Comparison of ENCODE assay signal across 15 cellular contexts in genomic region chr6:148720897-148721296, GRCh38. TPM values are rescaled to one million over a fixed set of nuclear protein-coding genes. Genes with fewer than 3 reads are reported as not detected.
DNase-seq lines count a peak whose midpoint lies in the region; ATAC-seq, FAIRE-seq and TF ChIP-seq lines count a peak whose summit lies in the region.
"Had no signal": no experiment of that assay in that cellular context is flagged by ENCODE, and none has a peak within 500 bp of the region (broad histone marks: within the 10 kb centered on the region; RNA-seq: fewer than 3 reads in every experiment).

No MANE protein-coding gene starts in this region.

- POLR2A ChIA-PET in H1 (lab: Charles Lee; ENCODE audit: partially characterized antibody), result interaction anchor here (0.9 kb wide), 1 partner anchor 13 kb away, joined by 3 read pairs; no protein-coding TSS in a partner anchor

- H3K9me3 Mint-ChIP-seq in nephron progenitor cell, result peaks cover 30% of the 10 kb centered on the region
- peaks cover 3% of the 10 kb centered on the region for H3K9me3 Mint-ChIP-seq in natural killer cell treated with Interleukin-12 subunit alpha and Interleukin-12 subunit beta and Interleukin-15 and Interleukin-18, amount 100 ng/mL, for 72 hours

- no peak overlapping the region for H4K8ac ChIP-seq in H1 (ENCODE audit: extremely low read depth, insufficient read depth, low read length)

- H3K79me1 ChIP-seq in H1 (ENCODE audit: low read depth, low read length), result no peaks in the 10 kb centered on the region

- no peak overlapping the region for H2BK12ac ChIP-seq in H1 (ENCODE audit: low read depth, low read length)

- no peak for FAIRE-seq in H1 (lab: Jason Lieb, UNC)

- H2BK20ac ChIP-seq in H1 (ENCODE audit: low read length), result no peak overlapping the region

- H2AK5ac ChIP-seq in H1 (ENCODE audit: low read depth, low read length), result no peak overlapping the region; the same call in 1 of the 2 replicates

- H3K36me3 Mint-ChIP-seq in nephron progenitor cell (ENCODE audit: low read depth), result peaks cover 5% of the 10 kb centered on the region
- peaks cover 6% of the 10 kb centered on the region for H3K36me3 Mint-ChIP-seq in natural killer cell treated with Interleukin-12 subunit alpha and Interleukin-12 subunit beta and Interleukin-15 and Interleukin-18, amount 100 ng/mL, for 72 hours

- H3K56ac ChIP-seq in H1 (replicated peaks; ENCODE audit: insufficient read length, low read depth, low read length), result no peak overlapping the region

- no peaks in the 10 kb centered on the region; a peak in 1 of 7 replicates for H3K4me1 ChIP-seq in H1 (replicated peaks in 1 of 4; ENCODE audit: control insufficient read depth in 3 of 4, insufficient read depth in 4 of 4, low read length in 3 of 4)

- peak; percentile 7 for DNase-seq in A172 (ENCODE audit: low spot score)
- peak; percentile 6 for DNase-seq in HT1080 (ENCODE audit: low read depth)
- no peak for DNase-seq in H1 (ENCODE audit: low read depth in 1 of 2, low spot score in 2 of 2)
- DNase-seq in nephron progenitor cell, result no peak
- DNase-seq in cortex of kidney (lab: John Stamatoyannopoulos, UW), result no peak
- no peak for DNase-seq in ureter (ENCODE audit: low spot score)
- no peak for DNase-seq in T-helper 1 cell
- no peak for DNase-seq in natural killer cell treated with Interleukin-12 subunit alpha and Interleukin-12 subunit beta and Interleukin-15 and Interleukin-18, amount 100 ng/mL, for 72 hours (ENCODE audit: low spot score)
- DNase-seq: 8988T, KBM-7, NCI-H1105, NCI-H1694 treated with DMSO at 0.1 percent for 48 hours, NCI-H774 had no signal

- H3K27me3 ChIP-seq in H1 (replicated peaks in 1 of 4; ENCODE audit: control insufficient read depth in 3 of 4, extremely low read depth in 1 of 4, insufficient read depth in 3 of 4, low read length in 3 of 4), result peaks cover 0 to 2% (median 0%) of the 10 kb centered on the region in 4 experiments; a peak in 1 of 7 replicates

- no peak for TF ChIP-seq EP300 in H1 (IDR thresholded peaks at IDR 0.05; ENCODE audit: borderline replicate concordance in 1 of 2, low read depth in 2 of 2, low read length in 2 of 2)

- H3K18ac ChIP-seq in H1 (ENCODE audit: extremely low read depth, low read length), result no peak overlapping the region

- peaks cover 3% of the 10 kb centered on the region for H3K27me3 Mint-ChIP-seq in nephron progenitor cell (ENCODE audit: low read depth, poor library complexity)
- peaks cover 32 to 53% of the 10 kb centered on the region in 2 donors for H3K27me3 Mint-ChIP-seq in natural killer cell treated with Interleukin-12 subunit alpha and Interleukin-12 subunit beta and Interleukin-15 and Interleukin-18, amount 100 ng/mL, for 72 hours

- no peaks in the 10 kb centered on the region for H4K20me1 ChIP-seq in H1 (replicated peaks in 1 of 2; ENCODE audit: control insufficient read depth in 1 of 2, insufficient read depth in 2 of 2, low read length in 2 of 2)

- no peaks in the 10 kb centered on the region; a peak in 1 of 8 replicates for H3K36me3 ChIP-seq in H1 (ENCODE audit: control insufficient read depth in 2 of 4, insufficient read depth in 4 of 4, low read length in 3 of 4)

- H3K4me3 ChIP-seq in H1 (ENCODE audit: extremely low read depth in 1 of 4, insufficient read depth in 2 of 4, low read depth in 3 of 4, low read length in 4 of 4), result no peak overlapping the region

- no peak overlapping the region for H3K9ac ChIP-seq in H1 (replicated peaks in 1 of 4; ENCODE audit: extremely low read depth in 1 of 4, low read depth in 3 of 4, low read length in 3 of 4)

- TF ChIP-seq RAD21 in H1 (IDR thresholded peaks at IDR 0.05 in 1 of 2, conservative IDR thresholded peaks at IDR 0.05 in 1 of 2; ENCODE audit: low read depth in 2 of 2, low read length in 2 of 2), result no peak

- H2AFZ ChIP-seq in H1 (ENCODE audit: low read length), result peak overlapping the region; percentile 58; the same call in 1 of the 2 replicates

- no peaks in the 10 kb centered on the region for H3K4me1 Mint-ChIP-seq in nephron progenitor cell
- no peaks in the 10 kb centered on the region for H3K4me1 Mint-ChIP-seq in natural killer cell treated with Interleukin-12 subunit alpha and Interleukin-12 subunit beta and Interleukin-15 and Interleukin-18, amount 100 ng/mL, for 72 hours (ENCODE audit: low read depth in 2 of 2)

- no peak overlapping the region for H3K27ac ChIP-seq in H1 (ENCODE audit: low read depth, low read length)
- H3K27ac ChIP-seq: C4-2B, HL-60 had no signal

- no peak overlapping the region for H4K5ac ChIP-seq in H1 (ENCODE audit: insufficient read length, low read depth, low read length)

- TF ChIP-seq CTCF in H1 (IDR thresholded peaks at IDR 0.05; ENCODE audit: control extremely low read depth in 1 of 3, insufficient read depth in 1 of 3, low read depth in 1 of 3, low read length in 3 of 3) (no peak), nephron progenitor cell (IDR thresholded peaks at IDR 0.05) (no peak)

- H3K4me3 Mint-ChIP-seq in nephron progenitor cell, result no peak overlapping the region
- H3K4me3 Mint-ChIP-seq in natural killer cell treated with Interleukin-12 subunit alpha and Interleukin-12 subunit beta and Interleukin-15 and Interleukin-18, amount 100 ng/mL, for 72 hours, result no peak overlapping the region

- no peak overlapping the region for H2BK120ac ChIP-seq in H1 (replicated peaks; ENCODE audit: low read depth, low read length)

- 93% methylated on average over 2 of the region's 2 CpGs; no CpG with 5 or more reads in 1 of the 2 experiments for WGBS in H1 (ENCODE audit: extremely low coverage in 1 of 2, insufficient coverage in 1 of 2, insufficient read length in 1 of 2, insufficient replicate concordance in 2 of 2, low coverage in 1 of 2, low lambda C conversion rate in 2 of 2, missing lambda C conversion rate in 1 of 2), 2 experiments

- CTCF ChIA-PET in H1 (lab: Charles Lee; ENCODE audit: partially characterized antibody), result interaction anchor here (1.0 to 1.7 kb wide), 3 partner anchors 10 to 143 kb away, joined by 3 to 8 read pairs (median 5); no protein-coding TSS in a partner anchor

- H2BK5ac ChIP-seq in H1 (ENCODE audit: low read depth, low read length), result no peak overlapping the region

- no peak for TF ChIP-seq POLR2A in H1 (IDR thresholded peaks at IDR 0.05; ENCODE audit: control extremely low read depth in 1 of 2, low read depth in 2 of 2, low read length in 2 of 2)

- no peaks in the 10 kb centered on the region for H3K23me2 ChIP-seq in H1 (ENCODE audit: low read depth, low read length)

- H3K4ac ChIP-seq in H1 (replicated peaks; ENCODE audit: insufficient read length, low read depth, low read length), result no peak overlapping the region

- H3K9me3 ChIP-seq in H1 (ENCODE audit: insufficient read depth in 2 of 2, low read depth in 1 of 2, low read length in 1 of 2), result peaks cover 0 to 3% of the 10 kb centered on the region in 2 experiments; a peak in 1 of 4 replicates

- no peak overlapping the region; the same call in 1 of the 2 replicates for H2BK15ac ChIP-seq in H1 (ENCODE audit: low read length)

- no peak overlapping the region for H3K4me2 ChIP-seq in H1 (ENCODE audit: insufficient read depth in 1 of 2, low read depth in 2 of 2, low read length in 2 of 2)

- no peak overlapping the region for H4K91ac ChIP-seq in H1 (replicated peaks; ENCODE audit: insufficient read length, low read length)

- H3K79me2 ChIP-seq in H1 (ENCODE audit: control insufficient read depth in 1 of 2, insufficient read depth in 2 of 2, low read length in 2 of 2), result no peaks in the 10 kb centered on the region

- H3K27ac Mint-ChIP-seq in nephron progenitor cell, result peak overlapping the region; percentile 23
- no peak overlapping the region for H3K27ac Mint-ChIP-seq in natural killer cell treated with Interleukin-12 subunit alpha and Interleukin-12 subunit beta and Interleukin-15 and Interleukin-18, amount 100 ng/mL, for 72 hours

- ATAC-seq in natural killer cell treated with Interleukin-12 subunit alpha and Interleukin-12 subunit beta and Interleukin-15 and Interleukin-18, amount 100 ng/mL, for 72 hours, result no peak

- no peak overlapping the region for H3K23ac ChIP-seq in H1 (ENCODE audit: insufficient read length)

- H3K14ac ChIP-seq in H1 (ENCODE audit: insufficient read length), result no peak overlapping the region

TF ChIP-seq in H1, 55 proteins besides CTCF, POLR2A, EP300 and RAD21 (continues in another document):
- no peak for TF ChIP-seq CHD1 (IDR thresholded peaks at IDR 0.05; ENCODE audit: low read depth, low read length)
- no peak for TF ChIP-seq TAF7 (optimal IDR thresholded peaks at IDR 0.05; ENCODE audit: borderline replicate concordance, low read depth, low read length)
- no peak for TF ChIP-seq POLR2AphosphoS5 (IDR thresholded peaks at IDR 0.05; ENCODE audit: low read depth, low read length)
- TF ChIP-seq RBBP5 (IDR thresholded peaks at IDR 0.05; ENCODE audit: borderline replicate concordance, low read depth, low read length), result no peak
- TF ChIP-seq RFX5 (IDR thresholded peaks at IDR 0.05; ENCODE audit: borderline replicate concordance, low read depth, low read length), result no peak
- TF ChIP-seq TCF12 (IDR thresholded peaks at IDR 0.05; ENCODE audit: low read depth, low read length), result no peak
- no peak for TF ChIP-seq CTBP2 (IDR thresholded peaks at IDR 0.05; ENCODE audit: borderline replicate concordance, insufficient read depth, insufficient read length, low read length)
- TF ChIP-seq HDAC6 (IDR thresholded peaks at IDR 0.05; ENCODE audit: low read depth, low read length), result no peak
- no peak for TF ChIP-seq SP4 (IDR thresholded peaks at IDR 0.05; ENCODE audit: low read length)
- no peak for TF ChIP-seq BACH1 (IDR thresholded peaks at IDR 0.05; ENCODE audit: low read length)
- TF ChIP-seq SUZ12 (IDR thresholded peaks at IDR 0.05; ENCODE audit: low read length), result no peak
- TF ChIP-seq NANOG (IDR thresholded peaks at IDR 0.05; ENCODE audit: insufficient read depth, low read depth, low read length, poor library complexity, severe bottlenecking), result no peak

RNA-seq across cellular contexts. Expression of gene UST, which starts 25.9 kb away (rescaled TPM):
- 2.4 and 2.6 TPM in 2 replicates for total RNA-seq in A172 (2014; rRNA removed; shearing (Covaris generic))
- total RNA-seq in HT1080 (2014; rRNA removed; shearing (Covaris generic)), result 12.4 and 14.0 TPM in 2 replicates
- polyA plus RNA-seq in HT1080 (2015; cell fraction: cytosol; rRNA removed), result 6.2 and 6.8 TPM in 2 replicates
- polyA plus RNA-seq in HT1080 (2015; cell fraction: nucleus; rRNA removed), result 3.4 and 4.4 TPM in 2 replicates
- 31.9 and 34.5 TPM in 2 replicates for total RNA-seq in H1 (2021; fragmentation: NEBNext Ultra II Directional; extraction: Animal tissue kit (Norgen Biotek cat#: 25700))
- polyA plus RNA-seq in H1 (2011; rRNA removed), result 9.5 and 13.5 TPM in 2 replicates
- 14.5 TPM for polyA plus RNA-seq in H1 (2011; cell fraction: cytosol; rRNA removed)
- polyA plus RNA-seq in H1 (2011; cell fraction: nucleus; rRNA removed), result 11.0 TPM
- polyA plus RNA-seq in H1 (2012, experiment 1 of 2), result 19.6 to 25.7 TPM (median 21.6 TPM) in 4 replicates
- 14.0 TPM for polyA plus RNA-seq in H1 (2012, experiment 2 of 2)
- 36.2 TPM for polyA plus RNA-seq in H1 (2013, experiment 1 of 2)
- polyA plus RNA-seq in H1 (2013, experiment 2 of 2), result 38.7 TPM
- polyA minus RNA-seq in H1 (2011; rRNA and poly(A)+ RNA removed), result 16.8 and 20.8 TPM in 2 replicates
- polyA minus RNA-seq in H1 (2011; cell fraction: cytosol; rRNA and poly(A)+ RNA removed), result 17.0 TPM
- polyA minus RNA-seq in H1 (2011; cell fraction: nucleus; rRNA and poly(A)+ RNA removed), result 28.7 TPM
- total RNA-seq in ureter, result 30.9 TPM
- 1 to 10 TPM; 1.6 to 3.0 TPM for total RNA-seq in natural killer cell treated with Interleukin-12 subunit alpha and Interleukin-12 subunit beta and Interleukin-15 and Interleukin-18, amount 100 ng/mL, for 72 hours

Comparison
In these comparisons a context has a peak if more than half of its experiments do, and no peak if none do; other contexts are left out.
1. DNase-seq: peak in A172 (single experiment) and HT1080 (single experiment); none in H1 (0 of 2), nephron progenitor cell (single experiment), cortex of kidney (single experiment), ureter (single experiment), T-helper 1 cell (0 of 5) and natural killer cell treated with Interleukin-12 subunit alpha and Interleukin-12 subunit beta and Interleukin-15 and Interleukin-18, amount 100 ng/mL, for 72 hours (single experiment).